Comparison of ENCODE assay signal across 12 cellular contexts in the genomic region with DNA sequence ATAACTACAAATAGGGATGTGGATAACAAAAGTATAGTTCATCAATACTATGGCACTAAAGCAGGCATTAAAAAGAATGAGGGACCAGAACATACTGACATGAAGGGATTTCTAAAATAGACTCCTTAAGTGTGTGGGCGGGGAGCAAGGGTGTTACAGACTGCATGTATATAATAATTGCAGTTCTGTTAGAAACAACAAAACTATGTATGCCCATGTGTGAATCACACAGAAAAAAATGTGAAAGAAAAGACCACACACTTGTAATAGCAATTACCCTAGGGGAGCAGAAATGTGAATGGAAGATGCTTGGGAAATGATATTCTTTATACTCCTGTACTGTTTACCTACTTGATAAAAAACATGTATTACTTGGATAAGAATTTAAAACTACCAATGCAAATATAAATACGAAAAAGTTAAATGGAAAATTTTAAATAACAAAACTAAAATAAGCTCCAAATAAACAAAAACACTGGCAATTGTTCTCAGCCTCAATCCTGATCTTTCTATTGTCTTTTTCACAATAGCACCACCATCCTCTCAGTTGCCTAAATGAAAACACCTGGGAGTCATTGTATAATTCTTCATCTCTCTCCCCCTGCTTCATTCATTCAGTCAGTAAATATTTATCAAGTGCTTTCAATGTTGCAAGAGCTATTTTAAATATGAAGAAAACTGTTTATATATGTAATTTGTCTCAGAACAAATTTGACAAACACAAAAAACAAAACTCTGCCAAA.
DNase-seq lines count a peak whose midpoint lies in the region; ATAC-seq and TF ChIP-seq lines count a peak whose summit lies in the region.
"Had no signal": no experiment of that assay in that cellular context is flagged by ENCODE, and none has a peak within 500 bp of the region (broad histone marks: within the 10 kb centered on the region; RNA-seq: fewer than 3 reads in every experiment).

No MANE protein-coding gene starts in this region.

- intact Hi-C loops in uterus (cut with DNase I; ENCODE audit: low total_unique reads): no loop called here

- TF ChIP-seq CTCF in AG09319 (IDR thresholded peaks at IDR 0.05; ENCODE audit: low read depth, low read length) (no peak), uterus (IDR thresholded peaks at IDR 0.05) (no peak)

- H3K4me3 ChIP-seq in uterus: no peak overlapping the region

- ATAC-seq in GM18907 (IDR thresholded peaks at IDR 0.05; ENCODE audit: unreplicated experiment): no peak

- peaks cover 0 to 15% of the 10 kb centered on the region in 2 donors for H3K9me3 ChIP-seq in uterus

- TF ChIP-seq POLR2A in uterus (IDR thresholded peaks at IDR 0.05): no peak

- no peaks in the 10 kb centered on the region for H3K27me3 ChIP-seq in uterus

- no peaks in the 10 kb centered on the region for H3K4me1 ChIP-seq in uterus

- no peak overlapping the region for H3K27ac ChIP-seq in uterus
- H3K27ac ChIP-seq: VCaP had no signal

- no peaks in the 10 kb centered on the region for H3K36me3 ChIP-seq in uterus

- peak; percentile 16 for DNase-seq in AG09319 (ENCODE audit: extremely low read depth, low read depth)
- peak; percentile 14 for DNase-seq in HS-5 (ENCODE audit: low read depth)
- DNase-seq in amniotic epithelial cell (ENCODE audit: low read depth): peak; percentile 48
- peak; percentile 56 for DNase-seq in foreskin melanocyte
- DNase-seq in uterus: no peak
- no peak for DNase-seq in stimulated activated CD4-positive, alpha-beta T cell treated with anti-CD3 and anti-CD28 coated beads, Interleukin-4, amount 100 ng/mL, for 24 hours
- DNase-seq in 8988T: no peak
- DNase-seq: ACHN, activated gamma-delta T cell treated with Interleukin-2 at 50 U/mL for 16 hours, OCI-M1 had no signal

Comparison
In these comparisons a context has a peak if more than half of its experiments do, and no peak if none do; other contexts are left out.
1. DNase-seq: peak in AG09319 (single experiment), HS-5 (single experiment), amniotic epithelial cell (single experiment) and foreskin melanocyte (single experiment); none in uterus (0 of 2), stimulated activated CD4-positive, alpha-beta T cell treated with anti-CD3 and anti-CD28 coated beads, Interleukin-4, amount 100 ng/mL, for 24 hours (single experiment) and 8988T (single experiment).